16 cellular contexts compared by ENCODE assay signal in the genomic region with DNA sequence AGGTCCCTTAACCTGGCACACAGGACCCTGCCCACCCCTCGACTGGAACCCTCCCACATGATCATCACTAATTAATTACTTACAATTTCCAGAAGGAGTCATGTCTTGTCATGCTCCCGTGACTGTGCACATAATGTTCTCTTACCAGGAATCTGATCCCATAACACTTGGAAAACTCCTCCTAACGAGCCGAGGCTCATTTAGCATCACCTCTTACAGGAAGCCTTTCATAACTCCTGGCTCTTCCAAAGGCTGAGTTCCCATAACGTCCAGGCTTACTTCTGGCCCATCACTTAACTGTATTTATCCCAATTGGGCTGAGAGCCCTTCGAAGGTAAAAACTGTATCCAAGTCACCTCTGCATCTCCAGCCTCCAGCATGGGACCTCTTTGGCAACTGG.
DNase-seq lines count a peak whose midpoint lies in the region; ATAC-seq and TF ChIP-seq lines count a peak whose summit lies in the region.
"Had no signal": no experiment of that assay in that cellular context is flagged by ENCODE, and none has a peak within 500 bp of the region (broad histone marks: within the 10 kb centered on the region; RNA-seq: fewer than 3 reads in every experiment).

No MANE protein-coding gene starts in this region.

- 45% methylated on average over 6 of the region's 6 CpGs for WGBS in mammary epithelial cell (ENCODE audit: low coverage, missing lambda C conversion rate)
- 88% methylated on average over 6 of the region's 6 CpGs for WGBS in smooth muscle cell (ENCODE audit: low lambda C conversion rate)

- peak overlapping the region; percentile 1 for H3K4me3 Mint-ChIP-seq in MCF 10A (ENCODE audit: unreplicated experiment)
- H3K4me3 Mint-ChIP-seq: CD4-positive, alpha-beta T cell; GM23338; IgD-negative memory B cell had no signal

- peaks cover 68% of the 10 kb centered on the region for H3K4me1 Mint-ChIP-seq in MCF 10A (ENCODE audit: insufficient read depth, unreplicated experiment)
- H3K4me1 Mint-ChIP-seq: GM23338 had no signal

- TF ChIP-seq CTCF in MCF 10A (IDR thresholded peaks at IDR 0.05; ENCODE audit: unreplicated experiment) (no peak), breast epithelium (IDR thresholded peaks at IDR 0.05) (no peak), mammary epithelial cell (conservative IDR thresholded peaks at IDR 0.05 in 1 of 2, IDR thresholded peaks at IDR 0.05 in 1 of 2; ENCODE audit: extremely low read depth in 1 of 2, insufficient read depth in 1 of 2, low read depth in 1 of 2, low read length in 2 of 2) (no peak), smooth muscle cell (IDR thresholded peaks at IDR 0.05; ENCODE audit: borderline replicate concordance, insufficient read depth, poor library complexity, severe bottlenecking) (no peak)

- H2AFZ ChIP-seq in mammary epithelial cell (ENCODE audit: low read depth, low read length) (peak overlapping the region; percentile 14), smooth muscle cell (ENCODE audit: low read depth) (no peak overlapping the region)
- H2AFZ ChIP-seq: GM23338 had no signal

- peak; percentile 72 for DNase-seq in MCF 10A (ENCODE audit: unreplicated experiment)
- no peak for DNase-seq in breast epithelium (ENCODE audit: low spot score in 2 of 2)
- no peak for DNase-seq in mammary epithelial cell
- peak; percentile 60 for DNase-seq in fibroblast of gingiva (ENCODE audit: low read depth)
- no peak for DNase-seq in smooth muscle cell (lab: John Stamatoyannopoulos, UW; ENCODE audit: unreplicated experiment)
- no peak for DNase-seq in amygdala (lab: John Stamatoyannopoulos, UW)
- DNase-seq in activated naive CD4-positive, alpha-beta T cell treated with anti-CD3 and anti-CD28 coated beads, Interleukin-2, amount 50 U/mL, for 16 hours = no peak
- DNase-seq: CD4-positive, alpha-beta T cell; GF-D8; NCI-H1417 treated with DMSO at 0.1 percent for 48 hours; NCI-H2029; NCI-H510A treated with DMSO at 0.1 percent for 48 hours; RPMI8226 had no signal

- H3K79me2 ChIP-seq in mammary epithelial cell (ENCODE audit: insufficient read depth, low read length) (no peaks in the 10 kb centered on the region), smooth muscle cell (ENCODE audit: low read depth) (no peaks in the 10 kb centered on the region)

- in situ Hi-C loops in mammary epithelial cell (cut with MboI; ENCODE audit: low sequenced_read_pairs in 2 of 2) = no loop called here

- no peaks in the 10 kb centered on the region for H3K9me3 Mint-ChIP-seq in MCF 10A (ENCODE audit: unreplicated experiment)
- H3K9me3 Mint-ChIP-seq: CD4-positive, alpha-beta T cell; GM23338; IgD-negative memory B cell had no signal

- H3K27ac Mint-ChIP-seq in MCF 10A (ENCODE audit: low read depth, unreplicated experiment) = peak overlapping the region; percentile 86
- H3K27ac Mint-ChIP-seq: CD4-positive, alpha-beta T cell; GM23338; IgD-negative memory B cell had no signal

- no peak overlapping the region for H3K27ac ChIP-seq in breast epithelium
- H3K27ac ChIP-seq in mammary epithelial cell (ENCODE audit: insufficient read depth, low read depth, low read length) = peak overlapping the region; percentile 91
- H3K27ac ChIP-seq in smooth muscle cell (ENCODE audit: low read depth) = peak overlapping the region; percentile 76

- H3K27me3 Mint-ChIP-seq in MCF 10A (ENCODE audit: insufficient read depth, unreplicated experiment) = no peaks in the 10 kb centered on the region
- H3K27me3 Mint-ChIP-seq: CD4-positive, alpha-beta T cell had no signal

- no peaks in the 10 kb centered on the region for H3K27me3 ChIP-seq in breast epithelium
- no peaks in the 10 kb centered on the region for H3K27me3 ChIP-seq in mammary epithelial cell (ENCODE audit: insufficient read depth, low read length)
- H3K27me3 ChIP-seq in smooth muscle cell (ENCODE audit: low read depth) = no peaks in the 10 kb centered on the region

- intact Hi-C loops in MCF 10A (cut with micrococcal nuclease) (loop anchor here (2.0 to 10.0 kb wide), 6 partner anchors 49 to 221 kb away; a partner anchor contains a TSS), breast epithelium (cut with DNase I; ENCODE audit: low total_unique reads) (no loop called here), mammary epithelial cell (cut with micrococcal nuclease) (loop anchor here (1.0 to 5.0 kb wide), 3 partner anchors 116 to 766 kb away; a partner anchor contains a TSS)

- no peak overlapping the region for H3K4me3 ChIP-seq in breast epithelium
- H3K4me3 ChIP-seq in mammary epithelial cell (replicated peaks in 1 of 3; ENCODE audit: insufficient read depth in 1 of 3, low read depth in 2 of 3, low read length in 3 of 3) = no peak overlapping the region
- H3K4me3 ChIP-seq in smooth muscle cell = no peak overlapping the region
- H3K4me3 ChIP-seq: GM23338 had no signal

- H3K9ac ChIP-seq in mammary epithelial cell (ENCODE audit: insufficient read depth, low read length) (no peak overlapping the region), smooth muscle cell (ENCODE audit: low read depth) (peak overlapping the region; percentile 19)

- H3K4me1 ChIP-seq in breast epithelium (no peaks in the 10 kb centered on the region), mammary epithelial cell (ENCODE audit: insufficient read depth, low read length) (peaks cover 55% of the 10 kb centered on the region), smooth muscle cell (ENCODE audit: low read depth) (peaks cover 10% of the 10 kb centered on the region)

- H3K9me3 ChIP-seq in breast epithelium = no peaks in the 10 kb centered on the region
- H3K9me3 ChIP-seq in mammary epithelial cell (replicated peaks; ENCODE audit: insufficient read depth, low read length) = no peaks in the 10 kb centered on the region
- no peaks in the 10 kb centered on the region for H3K9me3 ChIP-seq in smooth muscle cell (replicated peaks; ENCODE audit: low read depth)

- no peak for TF ChIP-seq POLR2A in breast epithelium (IDR thresholded peaks at IDR 0.05)

- POLR2A ChIA-PET in MCF 10A (lab: Yijun Ruan, JAX) = interaction anchor here (0.5 to 4.9 kb wide), 26 partner anchors 8 to 840 kb away, joined by 3 to 41 read pairs (median 4); a partner anchor contains a TSS

- dilution Hi-C loops in mammary epithelial cell (cut with HindIII; ENCODE audit: low sequenced_read_pairs) = no loop called here

- H3K4me2 ChIP-seq in mammary epithelial cell (ENCODE audit: insufficient read depth, low read depth, low read length) (no peak overlapping the region), smooth muscle cell (no peak overlapping the region)
- H3K4me2 ChIP-seq: GM23338 had no signal

- H3K36me3 Mint-ChIP-seq in MCF 10A (ENCODE audit: insufficient read depth, unreplicated experiment) = no peaks in the 10 kb centered on the region

- peaks cover 15% of the 10 kb centered on the region for H3F3A ChIP-seq in smooth muscle cell (ENCODE audit: low read depth)

- ATAC-seq in GM18861 (IDR thresholded peaks at IDR 0.05; ENCODE audit: unreplicated experiment) = no peak
- ATAC-seq: GM23338 had no signal

- CTCF ChIA-PET in MCF 10A (lab: Yijun Ruan, JAX) (interaction anchor here (0.7 to 1.8 kb wide), 8 partner anchors 8 to 768 kb away, joined by 3 to 5 read pairs (median 4); no protein-coding TSS in a partner anchor), mammary epithelial cell (lab: Charles Lee; ENCODE audit: low non-redundant PET) (no interaction called here)

- no peaks in the 10 kb centered on the region for H4K20me1 ChIP-seq in mammary epithelial cell (ENCODE audit: insufficient read depth, low read length)
- H4K20me1 ChIP-seq in smooth muscle cell (ENCODE audit: low read depth) = no peaks in the 10 kb centered on the region

- H3K36me3 ChIP-seq in breast epithelium = no peaks in the 10 kb centered on the region
- H3K36me3 ChIP-seq in mammary epithelial cell (ENCODE audit: insufficient read depth, low read length) = no peaks in the 10 kb centered on the region
- H3K36me3 ChIP-seq in smooth muscle cell (ENCODE audit: low read depth) = no peaks in the 10 kb centered on the region

- BruUV-seq in MCF 10A (replicated peaks; lab: Mats Ljungman, UMichigan) (no TSS peak), mammary epithelial cell (replicated peaks; lab: Mats Ljungman, UMichigan) (no TSS peak)

Comparison
In these comparisons a context has a peak if more than half of its experiments do, and no peak if none do; other contexts are left out.
1. DNase-seq: peak in MCF 10A (single experiment) and fibroblast of gingiva (single experiment); none in breast epithelium (0 of 2), mammary epithelial cell (single experiment), smooth muscle cell (single experiment), amygdala (0 of 56) and activated naive CD4-positive, alpha-beta T cell treated with anti-CD3 and anti-CD28 coated beads, Interleukin-2, amount 50 U/mL, for 16 hours (single experiment).
2. H3K27ac ChIP-seq: peak in mammary epithelial cell (single experiment) and smooth muscle cell (single experiment); none in breast epithelium (0 of 2).